31 cellular contexts compared by ENCODE assay signal in the genomic region with DNA sequence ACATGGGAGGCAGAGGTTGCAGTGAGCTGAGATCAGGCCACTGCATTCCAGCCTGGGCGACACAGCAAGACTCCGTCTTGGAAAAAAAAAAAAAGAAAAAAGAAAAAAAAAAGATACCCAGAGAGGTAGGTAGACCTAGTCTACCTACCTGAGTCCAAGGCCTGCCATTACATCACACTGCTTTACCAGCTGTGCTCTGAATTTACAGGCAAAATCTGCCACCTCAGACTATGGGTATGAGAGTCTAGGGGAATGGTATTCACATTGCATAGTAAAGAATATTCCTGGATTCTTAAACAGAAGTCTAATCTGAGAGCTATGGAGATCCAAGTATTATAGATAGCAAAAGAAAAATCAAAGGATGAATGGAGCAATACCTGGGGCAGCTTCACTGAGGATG.
"Had no signal": no experiment of that assay in that cellular context is flagged by ENCODE, and none has a peak within 500 bp of the region (broad histone marks: within the 10 kb centered on the region; RNA-seq: fewer than 3 reads in every experiment).

No MANE protein-coding gene starts in this region.

- H3K4me3 Mint-ChIP-seq: activated B cell treated with CpG ODN at 0.5 μM for 24 hours; activated CD4-positive, alpha-beta memory T cell treated with anti-CD3 and anti-CD28 coated beads for 36 hours; activated CD4-positive, alpha-beta T cell treated with anti-CD3 and anti-CD28 coated beads, Interleukin-2, amount 10 ng/mL, durations not matched to agents 24 days and 14 days; activated naive CD4-positive, alpha-beta T cell treated with anti-CD3 and anti-CD28 coated beads, Interleukin-2, amount 10 ng/mL, durations not matched to agents 7 days and 5 days; activated naive CD4-positive, alpha-beta T cell treated with anti-CD3 and anti-CD28 coated beads, Interleukin-2, amount 50 U/mL, for 24 hours; activated naive CD8-positive, alpha-beta T cell; activated naive CD8-positive, alpha-beta T cell treated with anti-CD3 and anti-CD28 coated beads, Interleukin-2, amount 10 ng/mL, durations not matched to agents 7 days and 5 days; activated naive CD8-positive, alpha-beta T cell treated with anti-CD3 and anti-CD28 coated beads, Interleukin-2, amount 50 U/mL, for 24 hours; activated T-cell treated with anti-CD3 and anti-CD28 coated beads, Interleukin-2, amount 50 U/mL, for 4 hours; activated T-cell treated with anti-CD3 and anti-CD28 coated beads, Interleukin-2, amount 50 U/mL, for 72 hours; activated T-helper 1 cell treated with anti-CD3 and anti-CD28 coated beads, Interleukin-12 subunit alpha, Interleukin-12 subunit beta, Interleukin-2, Interleukin-4 antibody, amounts not matched to agents 30 ng/mL and 10 ng/mL and 1 ng/mL, durations not matched to agents 14 hours and 24 hours and 36 hours; brain; central memory CD8-positive, alpha-beta T cell; T-cell; T-helper 2 cell treated with Interferon-gamma antibody and Interleukin-4, amounts not matched to agents 5 μg/mL and 100 μg/mL, for 36 hours had no signal

- DNase-seq: activated B cell treated with CpG ODN at 0.5 μM for 24 hours; activated CD4-positive, alpha-beta memory T cell treated with anti-CD3 and anti-CD28 coated beads for 36 hours; activated CD4-positive, alpha-beta T cell treated with anti-CD3 and anti-CD28 coated beads for 4 hours; activated CD4-positive, alpha-beta T cell treated with anti-CD3 and anti-CD28 coated beads, Interleukin-2, amount 10 ng/mL, durations not matched to agents 24 days and 14 days; activated CD4-positive, alpha-beta T cell treated with anti-CD3 and anti-CD28 coated beads, Interleukin-2, amount 50 U/mL, for 1 hour; activated CD4-positive, alpha-beta T cell treated with anti-CD3 and anti-CD28 coated beads, Interleukin-2, amount 50 U/mL, for 4 hours; activated CD4-positive, CD25-positive, alpha-beta regulatory T cell treated with anti-CD3 and anti-CD28 coated beads, Interleukin-2, amount 50 U/mL, for 72 hours; activated CD8-positive, alpha-beta memory T cell treated with anti-CD3 and anti-CD28 coated beads, Interleukin-2, amount 50 U/mL, for 4 hours; activated effector memory CD4-positive, alpha-beta T cell treated with Interleukin-2 at 50 U/mL for 16 hours; activated gamma-delta T cell; activated naive CD4-positive, alpha-beta T cell treated with anti-CD3 and anti-CD28 coated beads, Interleukin-2, amount 10 ng/mL, durations not matched to agents 7 days and 5 days; activated naive CD4-positive, alpha-beta T cell treated with Interleukin-2 at 50 U/mL for 16 hours; activated naive CD8-positive, alpha-beta T cell treated with anti-CD3 and anti-CD28 coated beads, Interleukin-2, amount 10 ng/mL, durations not matched to agents 7 days and 5 days; activated naive CD8-positive, alpha-beta T cell treated with anti-CD3 and anti-CD28 coated beads, Interleukin-2, amount 50 U/mL, for 24 hours; activated T-cell treated with anti-CD3 and anti-CD28 coated beads, Interleukin-2, amount 50 U/mL, for 4 hours; activated T-cell treated with anti-CD3 and anti-CD28 coated beads, Interleukin-2, amount 50 U/mL, for 72 hours; amygdala; anterior cingulate cortex; caudate nucleus; cerebellar nuclear complex; T-cell; T-helper 2 cell; T-helper 9 cell; WERI-Rb-1 had no signal

- H3K4me1 Mint-ChIP-seq: activated CD4-positive, alpha-beta T cell treated with anti-CD3 and anti-CD28 coated beads, Interleukin-2, amount 10 ng/mL, durations not matched to agents 24 days and 14 days; activated naive CD4-positive, alpha-beta T cell treated with anti-CD3 and anti-CD28 coated beads, Interleukin-2, amount 10 ng/mL, durations not matched to agents 7 days and 5 days; activated naive CD4-positive, alpha-beta T cell treated with anti-CD3 and anti-CD28 coated beads, Interleukin-2, amount 50 U/mL, for 24 hours; activated naive CD8-positive, alpha-beta T cell treated with anti-CD3 and anti-CD28 coated beads, Interleukin-2, amount 10 ng/mL, durations not matched to agents 7 days and 5 days; activated naive CD8-positive, alpha-beta T cell treated with anti-CD3 and anti-CD28 coated beads, Interleukin-2, amount 50 U/mL, for 24 hours; brain; central memory CD8-positive, alpha-beta T cell; T-cell had no signal

- H3K9me3 Mint-ChIP-seq: activated B cell treated with CpG ODN at 0.5 μM for 24 hours; activated CD4-positive, alpha-beta memory T cell treated with anti-CD3 and anti-CD28 coated beads for 36 hours; activated CD4-positive, alpha-beta T cell treated with anti-CD3 and anti-CD28 coated beads, Interleukin-2, amount 10 ng/mL, durations not matched to agents 24 days and 14 days; activated naive CD4-positive, alpha-beta T cell treated with anti-CD3 and anti-CD28 coated beads, Interleukin-2, amount 10 ng/mL, durations not matched to agents 7 days and 5 days; activated naive CD4-positive, alpha-beta T cell treated with anti-CD3 and anti-CD28 coated beads, Interleukin-2, amount 50 U/mL, for 24 hours; activated naive CD8-positive, alpha-beta T cell treated with anti-CD3 and anti-CD28 coated beads, Interleukin-2, amount 50 U/mL, for 24 hours; activated T-cell treated with anti-CD3 and anti-CD28 coated beads, Interleukin-2, amount 50 U/mL, for 4 hours; activated T-cell treated with anti-CD3 and anti-CD28 coated beads, Interleukin-2, amount 50 U/mL, for 72 hours; activated T-helper 1 cell treated with anti-CD3 and anti-CD28 coated beads, Interleukin-12 subunit alpha, Interleukin-12 subunit beta, Interleukin-2, Interleukin-4 antibody, amounts not matched to agents 30 ng/mL and 10 ng/mL and 1 ng/mL, durations not matched to agents 14 hours and 24 hours and 36 hours; activated T-helper 2 cell treated with anti-CD3 and anti-CD28 coated beads, Interferon-gamma antibody, Interleukin-2, Interleukin-4, amounts not matched to agents 10 μg/mL and 5 μg/mL and 100 μg/mL, durations not matched to agents 14 hours and 24 hours and 36 hours; central memory CD8-positive, alpha-beta T cell; T-cell; T-helper 2 cell treated with Interferon-gamma antibody and Interleukin-4, amounts not matched to agents 5 μg/mL and 100 μg/mL, for 36 hours had no signal

- ATAC-seq: activated naive CD8-positive, alpha-beta T cell treated with anti-CD3 and anti-CD28 coated beads, Interleukin-2, amount 50 U/mL, for 24 hours; activated T-cell treated with anti-CD3 and anti-CD28 coated beads, Interleukin-2, amount 50 U/mL, for 4 hours; activated T-cell treated with anti-CD3 and anti-CD28 coated beads, Interleukin-2, amount 50 U/mL, for 72 hours; T-cell had no signal

- H3K27ac Mint-ChIP-seq: activated B cell treated with CpG ODN at 0.5 μM for 24 hours; activated CD4-positive, alpha-beta memory T cell treated with anti-CD3 and anti-CD28 coated beads for 36 hours; activated CD4-positive, alpha-beta T cell treated with anti-CD3 and anti-CD28 coated beads, Interleukin-2, amount 10 ng/mL, durations not matched to agents 24 days and 14 days; activated naive CD4-positive, alpha-beta T cell treated with anti-CD3 and anti-CD28 coated beads, Interleukin-2, amount 10 ng/mL, durations not matched to agents 7 days and 5 days; activated naive CD8-positive, alpha-beta T cell; activated naive CD8-positive, alpha-beta T cell treated with anti-CD3 and anti-CD28 coated beads, Interleukin-2, amount 10 ng/mL, durations not matched to agents 7 days and 5 days; activated naive CD8-positive, alpha-beta T cell treated with anti-CD3 and anti-CD28 coated beads, Interleukin-2, amount 50 U/mL, for 24 hours; activated T-helper 1 cell treated with anti-CD3 and anti-CD28 coated beads, Interleukin-12 subunit alpha, Interleukin-12 subunit beta, Interleukin-2, Interleukin-4 antibody, amounts not matched to agents 30 ng/mL and 10 ng/mL and 1 ng/mL, durations not matched to agents 14 hours and 24 hours and 36 hours; activated T-helper 2 cell treated with anti-CD3 and anti-CD28 coated beads, Interferon-gamma antibody, Interleukin-2, Interleukin-4, amounts not matched to agents 10 μg/mL and 5 μg/mL and 100 μg/mL, durations not matched to agents 14 hours and 24 hours and 36 hours; brain; T-cell; T-helper 2 cell treated with Interferon-gamma antibody and Interleukin-4, amounts not matched to agents 5 μg/mL and 100 μg/mL, for 36 hours had no signal

- H3K27me3 Mint-ChIP-seq: activated B cell treated with CpG ODN at 0.5 μM for 24 hours; activated CD4-positive, alpha-beta memory T cell treated with anti-CD3 and anti-CD28 coated beads for 36 hours; activated CD4-positive, alpha-beta T cell treated with anti-CD3 and anti-CD28 coated beads, Interleukin-2, amount 10 ng/mL, durations not matched to agents 24 days and 14 days; activated naive CD4-positive, alpha-beta T cell treated with anti-CD3 and anti-CD28 coated beads, Interleukin-2, amount 10 ng/mL, durations not matched to agents 7 days and 5 days; activated naive CD4-positive, alpha-beta T cell treated with anti-CD3 and anti-CD28 coated beads, Interleukin-2, amount 50 U/mL, for 24 hours; activated naive CD8-positive, alpha-beta T cell; activated naive CD8-positive, alpha-beta T cell treated with anti-CD3 and anti-CD28 coated beads, Interleukin-2, amount 10 ng/mL, durations not matched to agents 7 days and 5 days; activated naive CD8-positive, alpha-beta T cell treated with anti-CD3 and anti-CD28 coated beads, Interleukin-2, amount 50 U/mL, for 24 hours; brain; central memory CD8-positive, alpha-beta T cell; T-cell had no signal
